In the genomic region with DNA sequence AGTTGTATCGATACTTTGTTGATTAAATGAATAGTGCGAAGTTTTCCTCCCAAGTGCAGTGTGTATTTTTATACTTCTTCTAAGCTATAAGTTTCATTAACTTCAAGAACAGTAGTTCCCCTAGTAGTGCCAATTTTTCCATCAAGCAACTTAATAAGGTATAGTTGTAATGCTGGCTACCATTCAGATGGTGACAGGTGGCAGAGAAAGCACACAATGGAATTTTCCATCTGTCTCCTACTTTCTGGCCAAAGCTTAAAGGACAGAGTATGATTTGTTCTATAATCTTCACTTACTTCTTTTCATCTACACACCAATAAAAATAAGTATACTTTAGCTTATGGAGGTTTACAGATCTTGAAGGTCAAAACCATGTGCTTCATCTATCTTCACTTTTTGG, we compare ENCODE assay signal across 24 cellular contexts.
"Had no signal": no experiment of that assay in that cellular context is flagged by ENCODE, and none has a peak within 500 bp of the region (broad histone marks: within the 10 kb centered on the region; RNA-seq: fewer than 3 reads in every experiment).

No MANE protein-coding gene starts in this region.

- H3K79me2 ChIP-seq: parathyroid adenoma had no signal

- H3K4me3 ChIP-seq: dorsolateral prefrontal cortex, heart left ventricle, lung, psoas muscle, right lobe of liver, spleen, tibial artery, upper lobe of left lung, uterus had no signal

- H2AFZ ChIP-seq: parathyroid adenoma had no signal

- H3K36me3 ChIP-seq: heart left ventricle, right lobe of liver, spleen, tibial artery, upper lobe of left lung, uterus had no signal

- DNase-seq: effector CD8-positive, alpha-beta T cell; foreskin melanocyte; heart left ventricle; hippocampal formation; left colon; left ventricle myocardium superior; mesenchymal stem cell; midbrain; naive B cell; occipital lobe; psoas muscle; retina; right lobe of liver; spleen; stimulated activated CD4-positive, alpha-beta T cell treated with anti-CD3 and anti-CD28 coated beads, Interleukin-15, amount 100 ng/mL, for 24 hours; stimulated activated CD4-positive, alpha-beta T cell treated with anti-CD3 and anti-CD28 coated beads, Interleukin-1b, Interleukin-23, amount 100 ng/mL, for 48 hours; stimulated activated CD4-positive, alpha-beta T cell treated with anti-CD3 and anti-CD28 coated beads, Interleukin-4, amount 100 ng/mL, for 24 hours; tibial artery; upper lobe of left lung; uterus had no signal

- H3K27me3 ChIP-seq: dorsolateral prefrontal cortex, heart left ventricle, right lobe of liver, spleen, tibial artery, upper lobe of left lung, uterus had no signal

- H3K9me3 ChIP-seq: psoas muscle, right lobe of liver, uterus had no signal

- H3K9ac ChIP-seq: parathyroid adenoma had no signal

- H3K27ac ChIP-seq: heart left ventricle, parathyroid adenoma, psoas muscle, right lobe of liver, spleen, tibial artery, upper lobe of left lung, uterus had no signal

- H3K4me1 ChIP-seq: heart left ventricle, parathyroid adenoma, psoas muscle, right lobe of liver, spleen, tibial artery, upper lobe of left lung, uterus had no signal

- ATAC-seq: heart left ventricle; left colon; left ventricle myocardium superior; psoas muscle; right lobe of liver; stimulated activated memory B cell treated with anti-CD40 and anti-IgM and Interleukin-4, amounts not matched to agents 10 μg/mL and 1 μg/mL and 100 μg/mL, for 72 hours had no signal
